Comparison of ENCODE assay signal across 1 cellular context in genomic region chr11:128517457-128518230, GRCh38.
TF ChIP-seq lines count a peak whose summit lies in the region.

No MANE protein-coding gene starts in this region.

TF ChIP-seq in GM23338, 12 proteins besides CTCF, POLR2A, EP300 and RAD21 (continued from another document):
- TF ChIP-seq REST (IDR thresholded peaks at IDR 0.05; ENCODE audit: unreplicated experiment), result no peak
- TF ChIP-seq ZNF331 (CRISPR knock-in tag; IDR thresholded peaks at IDR 0.05; ENCODE audit: low read depth), result no peak
